1 cellular context compared by ENCODE assay signal in genomic region chr11:117819096-117820040, GRCh38.
TF ChIP-seq lines count a peak whose summit lies in the region.

No MANE protein-coding gene starts in this region.

TF ChIP-seq in K562, 482 proteins besides CTCF, POLR2A, EP300 and RAD21 (continued from another document):
- TF ChIP-seq TSHZ1 (CRISPR knock-in tag; IDR thresholded peaks at IDR 0.05) (no peak), EWSR1 (IDR thresholded peaks at IDR 0.05; ENCODE audit: borderline replicate concordance, low read depth, partially characterized antibody) (no peak), BCLAF1 (IDR thresholded peaks at IDR 0.05; ENCODE audit: borderline replicate concordance in 1 of 2, control insufficient read depth in 1 of 2, low read depth in 2 of 2, low read length in 1 of 2) (no peak), ZNF121 (CRISPR knock-in tag; conservative IDR thresholded peaks at IDR 0.05) (no peak), RBM25 (IDR thresholded peaks at IDR 0.05; ENCODE audit: low read depth, low read length, severe bottlenecking) (no peak), FOXM1 (IDR thresholded peaks at IDR 0.05; ENCODE audit: low read depth) (no peak), FOXM1 (CRISPR knock-in tag; IDR thresholded peaks at IDR 0.05; ENCODE audit: low read depth) (no peak), CBX2 (IDR thresholded peaks at IDR 0.05; ENCODE audit: insufficient read depth, low read length, poor library complexity, severe bottlenecking) (no peak), MLLT1 (IDR thresholded peaks at IDR 0.05) (no peak), PML (IDR thresholded peaks at IDR 0.05; ENCODE audit: low read length) (no peak), C11orf30 (IDR thresholded peaks at IDR 0.05; ENCODE audit: low read depth) (no peak), PKNOX1 (IDR thresholded peaks at IDR 0.05) (no peak), ATF1 (CRISPR knock-in tag; IDR thresholded peaks at IDR 0.05) (no peak), ATF1 (tag; IDR thresholded peaks at IDR 0.05) (no peak), TAL1 (IDR thresholded peaks at IDR 0.05) (no peak), STAG1 (CRISPR knock-in tag; IDR thresholded peaks at IDR 0.05; ENCODE audit: borderline replicate concordance) (peak; percentile 84), ZNF24 (IDR thresholded peaks at IDR 0.05) (no peak), OTX1 (CRISPR knock-in tag; IDR thresholded peaks at IDR 0.05) (no peak), KDM5B (IDR thresholded peaks at IDR 0.05; ENCODE audit: insufficient replicate concordance, low read depth, low read length) (no peak), VEZF1 (CRISPR knock-in tag; IDR thresholded peaks at IDR 0.05) (peak; percentile 34; the same call in 1 of the 2 replicates), NR2C1 (IDR thresholded peaks at IDR 0.05) (no peak), NR2C1 (tag; IDR thresholded peaks at IDR 0.05) (no peak), HMGN3 (IDR thresholded peaks at IDR 0.05; ENCODE audit: borderline replicate concordance, extremely low read depth, insufficient read length, low read depth, low read length) (no peak), ZBTB34 (CRISPR knock-in tag; IDR thresholded peaks at IDR 0.05) (no peak), GATAD2A (IDR thresholded peaks at IDR 0.05) (no peak), MEF2A (IDR thresholded peaks at IDR 0.05; ENCODE audit: control insufficient read depth, low read depth, low read length) (no peak), REST (CRISPR knock-in tag; IDR thresholded peaks at IDR 0.05; ENCODE audit: low read depth) (no peak), NCOR1 (IDR thresholded peaks at IDR 0.05) (no peak), RFX1 (IDR thresholded peaks at IDR 0.05) (no peak)
